8 cellular contexts compared by ENCODE assay signal in genomic region chr14:64478634-64479250, GRCh38. TPM values are rescaled to one million over a fixed set of nuclear protein-coding genes. Genes with fewer than 3 reads are reported as not detected.
DNase-seq lines count a peak whose midpoint lies in the region; ATAC-seq and TF ChIP-seq lines count a peak whose summit lies in the region.

No MANE protein-coding gene starts in this region.

- CTCF ChIA-PET in activated CD4-positive, alpha-beta memory T cell treated with anti-CD3 and anti-CD28 coated beads for 36 hours (lab: Charles Lee): interaction anchor here (0.6 to 6.0 kb wide), 33 partner anchors 8 to 177 kb away, joined by 3 to 71 read pairs (median 5); partner anchors contain the start of gene AKAP5

- H3K36me3 Mint-ChIP-seq in natural killer cell: no peaks in the 10 kb centered on the region
- H3K36me3 Mint-ChIP-seq in natural killer cell treated with Interleukin-12 subunit alpha and Interleukin-12 subunit beta and Interleukin-15 and Interleukin-18, amount 100 ng/mL, for 72 hours: no peaks in the 10 kb centered on the region
- H3K36me3 Mint-ChIP-seq in activated CD4-positive, alpha-beta memory T cell treated with anti-CD3 and anti-CD28 coated beads for 36 hours: no peaks in the 10 kb centered on the region

- peak in 2 of 3 donors; percentile 52 to 57 for ATAC-seq in natural killer cell
- ATAC-seq in natural killer cell treated with Interleukin-12 subunit alpha and Interleukin-12 subunit beta and Interleukin-15 and Interleukin-18, amount 100 ng/mL, for 72 hours: no peak
- no peak for ATAC-seq in HG03378 (IDR thresholded peaks at IDR 0.05; ENCODE audit: unreplicated experiment)

- intact Hi-C loops in natural killer cell (cut with micrococcal nuclease): loop anchor here (1.0 kb wide), 2 partner anchors 48 to 134 kb away; no protein-coding TSS in a partner anchor
- intact Hi-C loops in activated CD4-positive, alpha-beta memory T cell treated with anti-CD3 and anti-CD28 coated beads for 36 hours (cut with micrococcal nuclease): loop anchor here (1.0 kb wide), 2 partner anchors 48 to 134 kb away; no protein-coding TSS in a partner anchor

- H3K27me3 Mint-ChIP-seq in natural killer cell (ENCODE audit: low read depth in 2 of 2): no peaks in the 10 kb centered on the region
- H3K27me3 Mint-ChIP-seq in natural killer cell treated with Interleukin-12 subunit alpha and Interleukin-12 subunit beta and Interleukin-15 and Interleukin-18, amount 100 ng/mL, for 72 hours: no peaks in the 10 kb centered on the region
- no peaks in the 10 kb centered on the region for H3K27me3 Mint-ChIP-seq in activated CD4-positive, alpha-beta memory T cell treated with anti-CD3 and anti-CD28 coated beads for 36 hours

- no peak for DNase-seq in natural killer cell
- no peak for DNase-seq in natural killer cell treated with Interleukin-12 subunit alpha and Interleukin-12 subunit beta and Interleukin-15 and Interleukin-18, amount 100 ng/mL, for 72 hours (ENCODE audit: low spot score)
- DNase-seq in SK-N-DZ (ENCODE audit: low spot score): peak; percentile 9
- peak; percentile 33 for DNase-seq in glomerular visceral epithelial cell (ENCODE audit: extremely low spot score)
- DNase-seq in activated CD4-positive, alpha-beta memory T cell treated with anti-CD3 and anti-CD28 coated beads for 36 hours: no peak
- DNase-seq in NCI-H2081 treated with DMSO at 0.1 percent for 48 hours (lab: John Stamatoyannopoulos, UW): no peak
- no peak for DNase-seq in GDM1 (lab: John Stamatoyannopoulos, UW)

- H3K4me3 Mint-ChIP-seq in natural killer cell: no peak overlapping the region
- no peak overlapping the region for H3K4me3 Mint-ChIP-seq in natural killer cell treated with Interleukin-12 subunit alpha and Interleukin-12 subunit beta and Interleukin-15 and Interleukin-18, amount 100 ng/mL, for 72 hours
- H3K4me3 Mint-ChIP-seq in activated CD4-positive, alpha-beta memory T cell treated with anti-CD3 and anti-CD28 coated beads for 36 hours: no peak overlapping the region

- H3K27ac Mint-ChIP-seq in natural killer cell: peak overlapping the region in 1 of 2 donors; percentile 31
- no peak overlapping the region for H3K27ac Mint-ChIP-seq in natural killer cell treated with Interleukin-12 subunit alpha and Interleukin-12 subunit beta and Interleukin-15 and Interleukin-18, amount 100 ng/mL, for 72 hours
- H3K27ac Mint-ChIP-seq in activated CD4-positive, alpha-beta memory T cell treated with anti-CD3 and anti-CD28 coated beads for 36 hours: no peak overlapping the region

- POLR2A ChIA-PET in activated CD4-positive, alpha-beta memory T cell treated with anti-CD3 and anti-CD28 coated beads for 36 hours (lab: Charles Lee): interaction anchor here (1.0 kb wide), 1 partner anchor 26 kb away, joined by 5 read pairs; the partner anchor contains the start of gene ZBTB1

- H3K4me1 Mint-ChIP-seq in natural killer cell: peaks cover 0 to 4% of the 10 kb centered on the region in 2 donors
- H3K4me1 Mint-ChIP-seq in natural killer cell treated with Interleukin-12 subunit alpha and Interleukin-12 subunit beta and Interleukin-15 and Interleukin-18, amount 100 ng/mL, for 72 hours (ENCODE audit: low read depth in 2 of 2): peaks cover 4 to 5% of the 10 kb centered on the region in 2 donors
- peaks cover 36% of the 10 kb centered on the region for H3K4me1 Mint-ChIP-seq in activated CD4-positive, alpha-beta memory T cell treated with anti-CD3 and anti-CD28 coated beads for 36 hours (ENCODE audit: low read depth)

- no peaks in the 10 kb centered on the region for H3K9me3 Mint-ChIP-seq in natural killer cell
- no peaks in the 10 kb centered on the region for H3K9me3 Mint-ChIP-seq in natural killer cell treated with Interleukin-12 subunit alpha and Interleukin-12 subunit beta and Interleukin-15 and Interleukin-18, amount 100 ng/mL, for 72 hours
- no peaks in the 10 kb centered on the region for H3K9me3 Mint-ChIP-seq in activated CD4-positive, alpha-beta memory T cell treated with anti-CD3 and anti-CD28 coated beads for 36 hours

- TF ChIP-seq CTCF in natural killer cell (IDR thresholded peaks at IDR 0.05): peak; percentile 76

RNA-seq across cellular contexts. Expression of gene AKAP5, which starts 13.4 kb away (rescaled TPM):
- total RNA-seq in natural killer cell: 10 to 100 TPM; 11.1 to 16.3 (median 12.0) TPM
- total RNA-seq in natural killer cell treated with Interleukin-12 subunit alpha and Interleukin-12 subunit beta and Interleukin-15 and Interleukin-18, amount 100 ng/mL, for 72 hours: 1 to 10 TPM; 2.0 to 2.2 TPM
- polyA plus RNA-seq in SK-N-DZ (2014; cell fraction: cytosol; rRNA removed): 2.6 and 2.7 TPM in 2 replicates
- polyA plus RNA-seq in SK-N-DZ (2014; cell fraction: nucleus; rRNA removed): 1.8 and 3.1 TPM in 2 replicates
- total RNA-seq in activated CD4-positive, alpha-beta memory T cell treated with anti-CD3 and anti-CD28 coated beads for 36 hours: 1 to 10 TPM in 1 of 2 experiments, under 1 TPM in 1; 0.74 to 1.1 TPM

RNA-seq across cellular contexts. Expression of gene ZBTB25, which starts 24.9 kb away (rescaled TPM):
- total RNA-seq in natural killer cell: 10 to 100 TPM; 29.7 to 36.7 (median 31.1) TPM
- 10 to 100 TPM; 15.2 to 21.4 TPM for total RNA-seq in natural killer cell treated with Interleukin-12 subunit alpha and Interleukin-12 subunit beta and Interleukin-15 and Interleukin-18, amount 100 ng/mL, for 72 hours
- polyA plus RNA-seq in SK-N-DZ (2014; cell fraction: cytosol; rRNA removed): 3.8 and 4.1 TPM in 2 replicates
- 3.7 and 6.5 TPM in 2 replicates for polyA plus RNA-seq in SK-N-DZ (2014; cell fraction: nucleus; rRNA removed)
- total RNA-seq in activated CD4-positive, alpha-beta memory T cell treated with anti-CD3 and anti-CD28 coated beads for 36 hours: 10 to 100 TPM; 24.2 to 27.5 TPM

RNA-seq across cellular contexts. Expression of gene ZBTB1, which starts 25.8 kb away (rescaled TPM):
- 100 to 1,000 TPM; 146 to 166 (median 151) TPM for total RNA-seq in natural killer cell
- 10 to 100 TPM; 42.5 to 46.8 TPM for total RNA-seq in natural killer cell treated with Interleukin-12 subunit alpha and Interleukin-12 subunit beta and Interleukin-15 and Interleukin-18, amount 100 ng/mL, for 72 hours
- 25.5 and 27.8 TPM in 2 replicates for polyA plus RNA-seq in SK-N-DZ (2014; cell fraction: cytosol; rRNA removed)
- polyA plus RNA-seq in SK-N-DZ (2014; cell fraction: nucleus; rRNA removed): 36.4 and 47.0 TPM in 2 replicates
- 10 to 100 TPM; 29.8 to 31.8 TPM for total RNA-seq in activated CD4-positive, alpha-beta memory T cell treated with anti-CD3 and anti-CD28 coated beads for 36 hours

Comparison
In these comparisons a context has a peak if more than half of its experiments do, and no peak if none do; other contexts are left out.
1. ATAC-seq: peak in natural killer cell (2 of 3); none in natural killer cell treated with Interleukin-12 subunit alpha and Interleukin-12 subunit beta and Interleukin-15 and Interleukin-18, amount 100 ng/mL, for 72 hours (0 of 2) and HG03378 (single experiment).
2. DNase-seq: peak in SK-N-DZ (single experiment) and glomerular visceral epithelial cell (single experiment); none in natural killer cell (single experiment), natural killer cell treated with Interleukin-12 subunit alpha and Interleukin-12 subunit beta and Interleukin-15 and Interleukin-18, amount 100 ng/mL, for 72 hours (single experiment), activated CD4-positive, alpha-beta memory T cell treated with anti-CD3 and anti-CD28 coated beads for 36 hours (single experiment), NCI-H2081 treated with DMSO at 0.1 percent for 48 hours (single experiment) and GDM1 (single experiment).